21 cellular contexts compared by ENCODE assay signal in genomic region chr16:53888222-53888621, GRCh38.
"Had no signal": no experiment of that assay in that cellular context is flagged by ENCODE, and none has a peak within 500 bp of the region (broad histone marks: within the 10 kb centered on the region; RNA-seq: fewer than 3 reads in every experiment).

No MANE protein-coding gene starts in this region.

- H3K27ac Mint-ChIP-seq: dendritic cell treated with granulocyte-macrophage colony-stimulating factor and Interleukin-4, amounts not matched to agents 40 ng/mL and 50 ng/mL, for 4 days; effector memory CD8-positive, alpha-beta T cell; endodermal cell; memory B cell; naive thymus-derived CD4-positive, alpha-beta T cell had no signal

- H3K4me3 ChIP-seq: colonic mucosa, esophagus muscularis mucosa, gastrocnemius medialis, heart right ventricle, left lung, lower lobe of right lung had no signal

- H3K27me3 Mint-ChIP-seq: dendritic cell treated with granulocyte-macrophage colony-stimulating factor and Interleukin-4, amounts not matched to agents 40 ng/mL and 50 ng/mL, for 4 days; effector memory CD8-positive, alpha-beta T cell; memory B cell; naive thymus-derived CD4-positive, alpha-beta T cell had no signal

- H3K4me1 ChIP-seq: colonic mucosa, gastrocnemius medialis had no signal

- H3K4me1 Mint-ChIP-seq: memory B cell had no signal

- H3K27me3 ChIP-seq: colonic mucosa, esophagus muscularis mucosa, gastrocnemius medialis, heart right ventricle, left lung had no signal

- H3K27ac ChIP-seq: colonic mucosa, esophagus muscularis mucosa, gastrocnemius medialis, heart right ventricle, left lung, lower lobe of right lung had no signal

- H3K36me3 ChIP-seq: colonic mucosa had no signal

- H3K9me3 ChIP-seq: colonic mucosa, esophagus muscularis mucosa, gastrocnemius medialis, heart right ventricle, left lung, lower lobe of right lung had no signal

- ATAC-seq: effector memory CD8-positive, alpha-beta T cell; gastrocnemius medialis; heart right ventricle; left cardiac atrium; left lung; left ventricle myocardium superior; lower lobe of right lung; naive thymus-derived CD4-positive, alpha-beta T cell had no signal

- DNase-seq: colonic mucosa; cortex of kidney; effector CD8-positive, alpha-beta T cell; effector memory CD8-positive, alpha-beta T cell; endodermal cell; foreskin melanocyte; gastrocnemius medialis; glutamatergic neuron; head of caudate nucleus; heart right ventricle; hippocampal formation; left cardiac atrium; left lung; left ventricle myocardium superior; lower lobe of right lung; mesendoderm; midbrain; naive thymus-derived CD4-positive, alpha-beta T cell had no signal

- H3K4me3 Mint-ChIP-seq: dendritic cell treated with granulocyte-macrophage colony-stimulating factor and Interleukin-4, amounts not matched to agents 40 ng/mL and 50 ng/mL, for 4 days; effector memory CD8-positive, alpha-beta T cell; endodermal cell; memory B cell; naive thymus-derived CD4-positive, alpha-beta T cell had no signal

- H3K9me3 Mint-ChIP-seq: dendritic cell treated with granulocyte-macrophage colony-stimulating factor and Interleukin-4, amounts not matched to agents 40 ng/mL and 50 ng/mL, for 4 days; endodermal cell had no signal
